In the genomic region with DNA sequence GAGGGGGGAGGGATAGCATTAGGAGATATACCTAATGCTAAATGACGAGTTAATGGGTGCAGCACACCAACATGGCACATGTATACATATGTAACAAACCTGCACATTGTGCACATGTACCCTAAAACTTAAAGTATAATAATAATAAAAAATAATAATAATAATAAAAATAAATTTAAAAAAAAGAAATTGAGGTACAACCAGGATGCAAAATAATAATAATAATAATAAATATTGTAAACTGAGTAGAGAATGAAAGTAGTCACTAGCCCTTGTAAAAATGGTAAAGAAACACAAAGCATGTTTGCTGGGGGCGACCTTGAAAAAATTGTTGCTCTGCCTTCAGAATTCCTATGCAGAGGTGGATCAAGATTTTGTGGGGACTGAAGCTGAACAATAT, we compare ENCODE assay signal across 1 cellular context.
DNase-seq lines count a peak whose midpoint lies in the region; ATAC-seq and TF ChIP-seq lines count a peak whose summit lies in the region.
"Not testable (repeated sequence)": the region's sequence is repeated elsewhere in the genome, so short reads cannot be mapped to it uniquely, and the experiment has no call there.

No MANE protein-coding gene starts in this region.

- not testable (repeated sequence) for H3K27ac Mint-ChIP-seq in WTC11

- not testable (repeated sequence) for H3K27me3 Mint-ChIP-seq in WTC11 (ENCODE audit: low read depth)

- not testable (repeated sequence) for DNase-seq in WTC11 (ENCODE audit: low spot score)

- not testable (repeated sequence) for ATAC-seq in WTC11

- H3K4me3 Mint-ChIP-seq in WTC11: not testable (repeated sequence)

- POLR2A ChIA-PET in WTC11 (lab: Charles Lee): not testable (repeated sequence)

- CTCF ChIA-PET in WTC11 (lab: Charles Lee): not testable (repeated sequence)

- H3K4me1 Mint-ChIP-seq in WTC11: not testable (repeated sequence)

- not testable (repeated sequence) for H3K36me3 Mint-ChIP-seq in WTC11

- not testable (repeated sequence) for TF ChIP-seq CTCF in WTC11 (IDR thresholded peaks at IDR 0.05)

- not testable (repeated sequence) for H3K9me3 Mint-ChIP-seq in WTC11

TF ChIP-seq in WTC11, 78 proteins besides CTCF, POLR2A, EP300 and RAD21:
- peak; percentile 94 for TF ChIP-seq HMGA2 (CRISPR knock-in tag; IDR thresholded peaks at IDR 0.05)
